ENCODE assay signal across 13 cellular contexts in genomic region chr2:241794250-241794823, GRCh38. TPM values are rescaled to one million over a fixed set of nuclear protein-coding genes. Genes with fewer than 3 reads are reported as not detected.
"Had no signal": no experiment of that assay in that cellular context is flagged by ENCODE, and none has a peak within 500 bp of the region (broad histone marks: within the 10 kb centered on the region; RNA-seq: fewer than 3 reads in every experiment).

No MANE protein-coding gene starts in this region.

- FAIRE-seq: small intestine had no signal

- H3K4me3 ChIP-seq: esophagus squamous epithelium, neural progenitor cell, tibial artery had no signal

- H3K9me3 ChIP-seq: esophagus squamous epithelium, tibial artery had no signal

- DNase-seq: activated CD4-positive, CD25-positive, alpha-beta regulatory T cell treated with anti-CD3 and anti-CD28 coated beads, Interleukin-2, amount 50 U/mL, for 72 hours; activated T-cell treated with anti-CD3 and anti-CD28 coated beads for 4 hours; amygdala; esophagus squamous epithelium; foreskin fibroblast; mesendoderm; small intestine; tibial artery had no signal

- H3K9ac ChIP-seq: neural progenitor cell, parathyroid adenoma had no signal

- H3K79me2 ChIP-seq: parathyroid adenoma had no signal

- H3K27me3 ChIP-seq: neural progenitor cell had no signal

- H2AFZ ChIP-seq: neural progenitor cell, parathyroid adenoma had no signal

- H3K36me3 ChIP-seq: esophagus squamous epithelium, neural progenitor cell, tibial artery had no signal

- H3K27ac ChIP-seq: esophagus squamous epithelium, neural progenitor cell, parathyroid adenoma, tibial artery had no signal

- H3K4me1 ChIP-seq: esophagus squamous epithelium, neural progenitor cell, parathyroid adenoma had no signal

- H3K4me2 ChIP-seq: neural progenitor cell had no signal

- ATAC-seq: activated naive CD4-positive, alpha-beta T cell treated with anti-CD3 and anti-CD28 coated beads, Interleukin-2, amount 50 U/mL, for 72 hours; left lobe of liver had no signal

RNA-seq across cellular contexts. Expression of gene NEU4, which starts 14.7 kb away (rescaled TPM):
- total RNA-seq: esophagus squamous epithelium had no signal

RNA-seq across cellular contexts. Expression of gene GAL3ST2, which starts 17.7 kb away (rescaled TPM):
- total RNA-seq: myocyte had no signal
